12 cellular contexts compared by ENCODE assay signal in genomic region chr20:47392721-47393073, GRCh38. TPM values are rescaled to one million over a fixed set of nuclear protein-coding genes. Genes with fewer than 3 reads are reported as not detected.
A peak's percentile ranks its signal among the peaks of the same experiment; 100 is the strongest.
DNase-seq lines count a peak whose midpoint lies in the region; ATAC-seq, FAIRE-seq and TF ChIP-seq lines count a peak whose summit lies in the region.
"Had no signal": no experiment of that assay in that cellular context is flagged by ENCODE, and none has a peak within 500 bp of the region (broad histone marks: within the 10 kb centered on the region; RNA-seq: fewer than 3 reads in every experiment).

No MANE protein-coding gene starts in this region.

- BruUV-seq in Caco-2 (replicated peaks; lab: Mats Ljungman, UMichigan), result no TSS peak

- H3K36me3 Mint-ChIP-seq in Caco-2 (ENCODE audit: insufficient read depth, unreplicated experiment) (peaks cover 5% of the 10 kb centered on the region), memory B cell (peaks cover 14% of the 10 kb centered on the region)
- H3K36me3 Mint-ChIP-seq in activated T-helper 2 cell treated with anti-CD3 and anti-CD28 coated beads, Interferon-gamma antibody, Interleukin-2, Interleukin-4, amounts not matched to agents 10 μg/mL and 5 μg/mL and 100 μg/mL, durations not matched to agents 14 hours and 24 hours and 36 hours (ENCODE audit: low read depth), result peaks cover 2% of the 10 kb centered on the region

- H3K4me3 Mint-ChIP-seq in Caco-2 (ENCODE audit: unreplicated experiment), result no peak overlapping the region
- no peak overlapping the region for H3K4me3 Mint-ChIP-seq in activated T-helper 2 cell treated with anti-CD3 and anti-CD28 coated beads, Interferon-gamma antibody, Interleukin-2, Interleukin-4, amounts not matched to agents 10 μg/mL and 5 μg/mL and 100 μg/mL, durations not matched to agents 14 hours and 24 hours and 36 hours (ENCODE audit: low read depth)
- no peak overlapping the region for H3K4me3 Mint-ChIP-seq in memory B cell

- no peak overlapping the region for H3K4me3 ChIP-seq in Caco-2 (ENCODE audit: low read depth, low read length)

- POLR2A ChIA-PET in Caco-2 (lab: Charles Lee), result interaction anchor here (0.5 to 1.1 kb wide), 3 partner anchors 9 to 77 kb away, joined by 3 to 9 read pairs (median 3); no protein-coding TSS in a partner anchor

- H3K4me1 Mint-ChIP-seq in Caco-2 (ENCODE audit: low read depth, unreplicated experiment) (peaks cover 21% of the 10 kb centered on the region), memory B cell (peaks cover 27% of the 10 kb centered on the region)
- H3K4me1 Mint-ChIP-seq in activated T-helper 2 cell treated with anti-CD3 and anti-CD28 coated beads, Interferon-gamma antibody, Interleukin-2, Interleukin-4, amounts not matched to agents 10 μg/mL and 5 μg/mL and 100 μg/mL, durations not matched to agents 14 hours and 24 hours and 36 hours (ENCODE audit: low read depth), result peaks cover 18% of the 10 kb centered on the region

- H3K27ac Mint-ChIP-seq in Caco-2 (ENCODE audit: unreplicated experiment) (peak overlapping the region; percentile 64), memory B cell (peak overlapping the region; percentile 90)
- H3K27ac Mint-ChIP-seq in activated T-helper 2 cell treated with anti-CD3 and anti-CD28 coated beads, Interferon-gamma antibody, Interleukin-2, Interleukin-4, amounts not matched to agents 10 μg/mL and 5 μg/mL and 100 μg/mL, durations not matched to agents 14 hours and 24 hours and 36 hours, result peak overlapping the region; percentile 79

- H3K27me3 Mint-ChIP-seq in Caco-2 (ENCODE audit: insufficient read depth, unreplicated experiment), result no peaks in the 10 kb centered on the region
- no peaks in the 10 kb centered on the region for H3K27me3 Mint-ChIP-seq in activated T-helper 2 cell treated with anti-CD3 and anti-CD28 coated beads, Interferon-gamma antibody, Interleukin-2, Interleukin-4, amounts not matched to agents 10 μg/mL and 5 μg/mL and 100 μg/mL, durations not matched to agents 14 hours and 24 hours and 36 hours (ENCODE audit: low read depth)
- no peaks in the 10 kb centered on the region for H3K27me3 Mint-ChIP-seq in memory B cell

- no peaks in the 10 kb centered on the region for H3K9me3 ChIP-seq in Caco-2

- H3K9me3 Mint-ChIP-seq in Caco-2 (ENCODE audit: unreplicated experiment), result peaks cover 27% of the 10 kb centered on the region
- peaks cover 20% of the 10 kb centered on the region for H3K9me3 Mint-ChIP-seq in activated T-helper 2 cell treated with anti-CD3 and anti-CD28 coated beads, Interferon-gamma antibody, Interleukin-2, Interleukin-4, amounts not matched to agents 10 μg/mL and 5 μg/mL and 100 μg/mL, durations not matched to agents 14 hours and 24 hours and 36 hours
- peaks cover 10% of the 10 kb centered on the region for H3K9me3 Mint-ChIP-seq in memory B cell

- TF ChIP-seq CTCF in Caco-2 (IDR thresholded peaks at IDR 0.05; ENCODE audit: insufficient read depth in 1 of 2, low read depth in 1 of 2, low read length in 1 of 2, severe bottlenecking in 1 of 2, unreplicated experiment in 1 of 2), result no peak
- no peak for TF ChIP-seq CTCF in D721Med (IDR thresholded peaks at IDR 0.05; ENCODE audit: insufficient read depth, missing control alignments)

- ATAC-seq in memory B cell (ENCODE audit: low read depth), result peak; percentile 37
- no peak for ATAC-seq in GM21367 (IDR thresholded peaks at IDR 0.05; ENCODE audit: unreplicated experiment)
- ATAC-seq in HG03457 (IDR thresholded peaks at IDR 0.05; ENCODE audit: unreplicated experiment), result no peak

- CTCF ChIA-PET in Caco-2 (lab: Charles Lee), result interaction anchor here (0.6 to 2.6 kb wide), 4 partner anchors 9 to 228 kb away, joined by 3 to 14 read pairs (median 4); partner anchors contain the start of gene NCOA3

- no peaks in the 10 kb centered on the region for H3K36me3 ChIP-seq in Caco-2 (ENCODE audit: control insufficient read depth, insufficient read depth, low read length)

- DNase-seq in Caco-2 (no peak), HS-5 (ENCODE audit: low read depth) (peak; percentile 89), memory B cell (ENCODE audit: low spot score in 2 of 2) (no peak), D721Med (ENCODE audit: insufficient read length, low spot score) (no peak), NCI-H2227 treated with DMSO at 0.1 percent for 48 hours (lab: John Stamatoyannopoulos, UW) (no peak)
- no peak for DNase-seq in activated T-helper 2 cell treated with anti-CD3 and anti-CD28 coated beads, Interferon-gamma antibody, Interleukin-2, Interleukin-4, amounts not matched to agents 10 μg/mL and 5 μg/mL and 100 μg/mL, durations not matched to agents 14 hours and 24 hours and 36 hours (ENCODE audit: low spot score)
- DNase-seq: activated CD4-positive, CD25-positive, alpha-beta regulatory T cell; NCI-H748 treated with DMSO at 0.1 percent for 48 hours; stimulated activated naive CD4-positive, alpha-beta T cell had no signal

- peaks cover 13% of the 10 kb centered on the region for H3K4me1 ChIP-seq in Caco-2

- FAIRE-seq in D721Med (lab: Jason Lieb, UNC), result no peak
- FAIRE-seq: small intestine had no signal

- intact Hi-C loops in Caco-2 (cut with micrococcal nuclease; ENCODE audit: unreplicated experiment), result loop anchor here (1.0 kb wide), 1 partner anchor 63 kb away; no protein-coding TSS in a partner anchor
- intact Hi-C loops in activated T-helper 2 cell treated with anti-CD3 and anti-CD28 coated beads, Interferon-gamma antibody, Interleukin-2, Interleukin-4, amounts not matched to agents 10 μg/mL and 5 μg/mL and 100 μg/mL, durations not matched to agents 14 hours and 24 hours and 36 hours (cut with micrococcal nuclease), result no loop called here

- H3K27me3 ChIP-seq in Caco-2 (replicated peaks; ENCODE audit: control insufficient read depth, insufficient read depth, low read length), result no peaks in the 10 kb centered on the region

RNA-seq across cellular contexts. Expression of gene ZMYND8, which starts 36.2 kb away (rescaled TPM):
- 180 and 194 TPM in 2 replicates for total RNA-seq in Caco-2 (2022)
- 45.7 and 46.7 TPM in 2 replicates for total RNA-seq in activated T-helper 2 cell treated with anti-CD3 and anti-CD28 coated beads, Interferon-gamma antibody, Interleukin-2, Interleukin-4, amounts not matched to agents 10 μg/mL and 5 μg/mL and 100 μg/mL, durations not matched to agents 14 hours and 24 hours and 36 hours
